29 cellular contexts compared by ENCODE assay signal in genomic region chr3:40845916-40846315, GRCh38.
"Had no signal": no experiment of that assay in that cellular context is flagged by ENCODE, and none has a peak within 500 bp of the region (broad histone marks: within the 10 kb centered on the region; RNA-seq: fewer than 3 reads in every experiment).

No MANE protein-coding gene starts in this region.

- H3K27me3 ChIP-seq: heart left ventricle, neural progenitor cell, neutrophil, ovary, sigmoid colon, tibial nerve, upper lobe of left lung, vagina had no signal

- H3K4me3 Mint-ChIP-seq: mesothelial cell of epicardium; naive thymus-derived CD8-positive, alpha-beta T cell; nephron progenitor cell; neural progenitor cell; stimulated activated memory B cell treated with anti-CD40 and anti-IgM and Interleukin-4, amounts not matched to agents 10 μg/mL and 1 μg/mL and 100 μg/mL, for 72 hours; stimulated activated naive CD8-positive, alpha-beta T cell treated with anti-CD3 and anti-CD28 coated beads, Interleukin-15, amount 100 ng/mL, for 72 hours had no signal

- H3K4me3 ChIP-seq: heart left ventricle, left ventricle myocardium inferior, lung, neural progenitor cell, ovary, prostate gland, sigmoid colon, smooth muscle cell, tibial nerve, upper lobe of left lung, vagina had no signal

- DNase-seq: hypothalamus; islet precursor cell; left ventricle myocardium inferior; mesendoderm; naive thymus-derived CD8-positive, alpha-beta T cell; nephron progenitor cell; occipital lobe; ovary; retina; right cardiac atrium; sigmoid colon; stimulated activated CD4-positive, alpha-beta T cell treated with anti-CD3 and anti-CD28 coated beads, Interleukin-1b, Interleukin-23, amount 100 ng/mL, for 48 hours; stimulated activated CD4-positive, alpha-beta T cell treated with anti-CD3 and anti-CD28 coated beads, Interleukin-2, amount 100 ng/mL, for 48 hours; stimulated activated CD4-positive, alpha-beta T cell treated with anti-CD3 and anti-CD28 coated beads, Interleukin-4, amount 100 ng/mL, for 4 hours; stimulated activated CD8-positive, alpha-beta memory T cell treated with anti-CD3 and anti-CD28 coated beads, Interleukin-4, amount 100 ng/mL, for 48 hours; stimulated activated naive CD4-positive, alpha-beta T cell treated with Interleukin-2 at 50 U/mL for 16 hours; stimulated activated naive CD8-positive, alpha-beta T cell treated with anti-CD3 and anti-CD28 coated beads, Interleukin-15, amount 100 ng/mL, for 72 hours; substantia nigra; upper lobe of left lung had no signal

- H3K36me3 Mint-ChIP-seq: mesothelial cell of epicardium; naive thymus-derived CD8-positive, alpha-beta T cell; neural progenitor cell; stimulated activated memory B cell treated with anti-CD40 and anti-IgM and Interleukin-4, amounts not matched to agents 10 μg/mL and 1 μg/mL and 100 μg/mL, for 72 hours had no signal

- H2AFZ ChIP-seq: neural progenitor cell had no signal

- H3K9me3 ChIP-seq: neutrophil, ovary, prostate gland, sigmoid colon, tibial nerve, vagina had no signal

- H3K9ac ChIP-seq: neural progenitor cell had no signal

- H3K36me3 ChIP-seq: heart left ventricle, left ventricle myocardium inferior, neural progenitor cell, neutrophil, ovary, prostate gland, sigmoid colon, tibial nerve, upper lobe of left lung, vagina had no signal

- H3K9me3 Mint-ChIP-seq: mesothelial cell of epicardium, neural progenitor cell had no signal

- ATAC-seq: naive thymus-derived CD8-positive, alpha-beta T cell; stimulated activated memory B cell treated with anti-CD40 and anti-IgM and Interleukin-4, amounts not matched to agents 10 μg/mL and 1 μg/mL and 100 μg/mL, for 72 hours; stimulated activated naive CD8-positive, alpha-beta T cell treated with anti-CD3 and anti-CD28 coated beads, Interleukin-15, amount 100 ng/mL, for 72 hours had no signal

- H3K27ac ChIP-seq: heart left ventricle, left ventricle myocardium inferior, neural progenitor cell, neutrophil, ovary, prostate gland, sigmoid colon, tibial nerve, upper lobe of left lung, vagina had no signal

- H3K4me2 ChIP-seq: neural progenitor cell, smooth muscle cell had no signal

- H3K4me1 ChIP-seq: prostate gland, sigmoid colon, tibial nerve, upper lobe of left lung, vagina had no signal

- H3K4me1 Mint-ChIP-seq: stimulated activated memory B cell treated with anti-CD40 and anti-IgM and Interleukin-4, amounts not matched to agents 10 μg/mL and 1 μg/mL and 100 μg/mL, for 72 hours; stimulated activated naive CD8-positive, alpha-beta T cell treated with anti-CD3 and anti-CD28 coated beads, Interleukin-15, amount 100 ng/mL, for 72 hours had no signal

- H3K27ac Mint-ChIP-seq: mesothelial cell of epicardium; naive thymus-derived CD8-positive, alpha-beta T cell; nephron progenitor cell; neural progenitor cell; stimulated activated memory B cell treated with anti-CD40 and anti-IgM and Interleukin-4, amounts not matched to agents 10 μg/mL and 1 μg/mL and 100 μg/mL, for 72 hours; stimulated activated naive CD8-positive, alpha-beta T cell treated with anti-CD3 and anti-CD28 coated beads, Interleukin-15, amount 100 ng/mL, for 72 hours had no signal
